2 cellular contexts compared by ENCODE assay signal in genomic region chr11:3437441-3437840, GRCh38.
TF ChIP-seq lines count a peak whose summit lies in the region.

No MANE protein-coding gene starts in this region.

TF ChIP-seq in IMR-90, 13 proteins besides CTCF, POLR2A, EP300 and RAD21:
- TF ChIP-seq MAFK (IDR thresholded peaks at IDR 0.05; ENCODE audit: low read depth, low read length), result peak; percentile 79

TF ChIP-seq in HepG2, 621 proteins besides CTCF, POLR2A, EP300 and RAD21:
- TF ChIP-seq MAFK (conservative IDR thresholded peaks at IDR 0.05 in 1 of 2, IDR thresholded peaks at IDR 0.05 in 1 of 2; ENCODE audit: low read length in 2 of 2), result peak; percentile 90 to 91
- TF ChIP-seq MAFF (IDR thresholded peaks at IDR 0.05; ENCODE audit: low read depth, low read length), result peak; percentile 84
